16 cellular contexts compared by ENCODE assay signal in the genomic region with DNA sequence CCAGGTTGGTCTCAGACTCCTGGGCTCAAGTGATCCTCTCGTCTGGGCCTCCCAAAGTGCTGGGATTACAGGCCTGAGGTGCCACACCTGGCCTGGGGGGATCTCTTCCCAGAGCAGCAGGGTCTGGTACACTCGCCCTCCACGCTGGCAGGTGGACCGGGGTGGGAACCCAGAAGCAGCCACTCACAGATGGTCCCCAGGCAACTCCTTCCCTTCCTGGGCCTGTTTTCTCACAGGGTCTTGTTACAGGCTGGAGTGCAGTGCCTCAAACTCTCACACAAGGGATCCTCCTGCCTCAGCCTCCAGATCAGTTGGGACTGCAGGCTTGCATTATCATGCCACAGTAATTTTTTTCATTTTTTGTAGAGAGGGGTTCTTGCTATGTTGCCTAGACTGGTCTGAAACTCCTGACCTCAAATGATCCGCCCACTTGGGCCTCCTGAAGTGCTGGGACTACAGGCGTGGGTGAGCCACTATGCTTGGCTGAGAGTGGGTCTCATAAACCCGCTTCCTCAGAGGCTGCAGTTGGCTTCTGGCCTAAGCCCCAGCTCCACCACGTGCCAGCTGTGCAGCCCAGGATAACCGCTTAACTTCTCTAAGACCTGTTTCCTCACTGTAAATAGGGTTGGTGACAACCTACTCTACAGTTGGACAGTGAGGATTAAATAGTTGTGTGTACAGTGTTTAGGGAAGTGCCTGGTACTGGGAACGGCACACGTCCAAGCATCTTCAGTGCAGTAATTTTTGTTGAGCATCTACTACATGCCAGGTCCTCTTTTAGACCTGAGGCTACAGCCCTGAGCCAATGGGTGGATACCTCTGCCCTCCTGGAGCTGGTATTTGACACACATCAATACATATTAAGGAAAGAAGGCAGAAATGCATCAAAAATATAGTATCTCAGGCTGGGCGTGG. TPM values are rescaled to one million over a fixed set of nuclear protein-coding genes. Genes with fewer than 3 reads are reported as not detected.
DNase-seq lines count a peak whose midpoint lies in the region; ATAC-seq and TF ChIP-seq lines count a peak whose summit lies in the region.
"Had no signal": no experiment of that assay in that cellular context is flagged by ENCODE, and none has a peak within 500 bp of the region (broad histone marks: within the 10 kb centered on the region; RNA-seq: fewer than 3 reads in every experiment).

No MANE protein-coding gene starts in this region.

- H3K4me3 ChIP-seq in Caco-2 (ENCODE audit: low read depth, low read length), result no peak overlapping the region
- H3K4me3 ChIP-seq: cardiac muscle cell, mucosa of descending colon had no signal

- POLR2A ChIA-PET in activated CD8-positive, alpha-beta T cell treated with anti-CD3 and anti-CD28 coated beads, Interleukin-2, amount 10 ng/mL, durations not matched to agents 7 days and 5 days (lab: Charles Lee), result interaction anchor here (1.5 kb wide), 1 partner anchor 13 kb away, joined by 5 read pairs; a partner anchor contains a TSS
- POLR2A ChIA-PET in Caco-2 (lab: Charles Lee), result interaction anchor here (0.6 kb wide), 1 partner anchor 99 kb away, joined by 3 read pairs; no protein-coding TSS in a partner anchor

- peaks cover 17% of the 10 kb centered on the region for H3K36me3 Mint-ChIP-seq in activated CD4-positive, alpha-beta T cell treated with anti-CD3 and anti-CD28 coated beads, Interleukin-2, amount 10 ng/mL, durations not matched to agents 24 days and 14 days (ENCODE audit: low read depth)
- H3K36me3 Mint-ChIP-seq in activated CD8-positive, alpha-beta T cell treated with anti-CD3 and anti-CD28 coated beads, Interleukin-2, amount 10 ng/mL, durations not matched to agents 7 days and 5 days (ENCODE audit: low read depth), result peaks cover 7% of the 10 kb centered on the region
- H3K36me3 Mint-ChIP-seq in natural killer cell treated with Interleukin-12 subunit alpha and Interleukin-12 subunit beta and Interleukin-15 and Interleukin-18, amount 100 ng/mL, for 72 hours, result peaks cover under 1% of the 10 kb centered on the region
- peaks cover 26% of the 10 kb centered on the region for H3K36me3 Mint-ChIP-seq in Caco-2 (ENCODE audit: insufficient read depth, unreplicated experiment)

- in situ Hi-C loops in KBM-7 (cut with MboI; ENCODE audit: low pct_unique_long_range_greater_than_20kb, low sequenced_read_pairs), result no loop called here

- no peaks in the 10 kb centered on the region for H3K27me3 Mint-ChIP-seq in activated CD4-positive, alpha-beta T cell treated with anti-CD3 and anti-CD28 coated beads, Interleukin-2, amount 10 ng/mL, durations not matched to agents 24 days and 14 days
- H3K27me3 Mint-ChIP-seq in activated CD8-positive, alpha-beta T cell treated with anti-CD3 and anti-CD28 coated beads, Interleukin-2, amount 10 ng/mL, durations not matched to agents 7 days and 5 days (ENCODE audit: low read depth), result no peaks in the 10 kb centered on the region
- H3K27me3 Mint-ChIP-seq in natural killer cell treated with Interleukin-12 subunit alpha and Interleukin-12 subunit beta and Interleukin-15 and Interleukin-18, amount 100 ng/mL, for 72 hours, result no peaks in the 10 kb centered on the region
- H3K27me3 Mint-ChIP-seq in Caco-2 (ENCODE audit: insufficient read depth, unreplicated experiment), result no peaks in the 10 kb centered on the region
- H3K27me3 Mint-ChIP-seq: activated naive CD4-positive, alpha-beta T cell treated with anti-CD3 and anti-CD28 coated beads, Interleukin-2, amount 50 U/mL, for 24 hours had no signal

- TF ChIP-seq CTCF in Caco-2 (IDR thresholded peaks at IDR 0.05; ENCODE audit: insufficient read depth in 1 of 2, low read depth in 1 of 2, low read length in 1 of 2, severe bottlenecking in 1 of 2, unreplicated experiment in 1 of 2), result no peak

- CTCF ChIA-PET in activated CD8-positive, alpha-beta T cell treated with anti-CD3 and anti-CD28 coated beads, Interleukin-2, amount 10 ng/mL, durations not matched to agents 7 days and 5 days (lab: Charles Lee), result interaction anchor here (1.7 to 2.0 kb wide), 2 partner anchors 18 to 21 kb away, joined by 4 to 6 read pairs; a partner anchor contains a TSS
- CTCF ChIA-PET in Caco-2 (lab: Charles Lee), result interaction anchor here (0.5 kb wide), 1 partner anchor 180 kb away, joined by 5 read pairs; no protein-coding TSS in a partner anchor

- H3K4me1 Mint-ChIP-seq in activated CD4-positive, alpha-beta T cell treated with anti-CD3 and anti-CD28 coated beads, Interleukin-2, amount 10 ng/mL, durations not matched to agents 24 days and 14 days, result peaks cover 10% of the 10 kb centered on the region
- peaks cover 15% of the 10 kb centered on the region for H3K4me1 Mint-ChIP-seq in activated CD8-positive, alpha-beta T cell treated with anti-CD3 and anti-CD28 coated beads, Interleukin-2, amount 10 ng/mL, durations not matched to agents 7 days and 5 days (ENCODE audit: low read depth)
- peaks cover 4 to 22% of the 10 kb centered on the region in 2 donors for H3K4me1 Mint-ChIP-seq in natural killer cell treated with Interleukin-12 subunit alpha and Interleukin-12 subunit beta and Interleukin-15 and Interleukin-18, amount 100 ng/mL, for 72 hours (ENCODE audit: low read depth in 2 of 2)
- no peaks in the 10 kb centered on the region for H3K4me1 Mint-ChIP-seq in Caco-2 (ENCODE audit: low read depth, unreplicated experiment)

- H3K9me3 ChIP-seq in Caco-2, result no peaks in the 10 kb centered on the region; the same call in 1 of the 2 replicates
- H3K9me3 ChIP-seq: mucosa of descending colon had no signal

- no peak for DNase-seq in activated CD4-positive, alpha-beta T cell treated with anti-CD3 and anti-CD28 coated beads, Interleukin-2, amount 10 ng/mL, durations not matched to agents 24 days and 14 days
- DNase-seq in activated CD4-positive, alpha-beta T cell treated with anti-CD3 and anti-CD28 coated beads for 4 hours, result no peak
- peak; percentile 58 for DNase-seq in KBM-7
- no peak for DNase-seq in activated CD8-positive, alpha-beta T cell treated with anti-CD3 and anti-CD28 coated beads, Interleukin-2, amount 10 ng/mL, durations not matched to agents 7 days and 5 days
- peak; percentile 18 for DNase-seq in natural killer cell treated with Interleukin-12 subunit alpha and Interleukin-12 subunit beta and Interleukin-15 and Interleukin-18, amount 100 ng/mL, for 72 hours (ENCODE audit: low spot score)
- DNase-seq in NCI-H1048 (lab: John Stamatoyannopoulos, UW), result no peak
- DNase-seq in Caco-2, result no peak
- DNase-seq: activated CD8-positive, alpha-beta memory T cell treated with anti-CD3 and anti-CD28 coated beads for 24 hours; mucosa of descending colon; NCI-H1092 treated with DMSO at 0.1 percent for 48 hours; PC-3; T-helper 1 cell had no signal

- H3K27ac Mint-ChIP-seq in activated CD4-positive, alpha-beta T cell treated with anti-CD3 and anti-CD28 coated beads, Interleukin-2, amount 10 ng/mL, durations not matched to agents 24 days and 14 days, result peak overlapping the region; percentile 60
- H3K27ac Mint-ChIP-seq in activated CD8-positive, alpha-beta T cell treated with anti-CD3 and anti-CD28 coated beads, Interleukin-2, amount 10 ng/mL, durations not matched to agents 7 days and 5 days, result peak overlapping the region; percentile 61
- peak overlapping the region in 1 of 2 donors; percentile 41 for H3K27ac Mint-ChIP-seq in natural killer cell treated with Interleukin-12 subunit alpha and Interleukin-12 subunit beta and Interleukin-15 and Interleukin-18, amount 100 ng/mL, for 72 hours
- no peak overlapping the region for H3K27ac Mint-ChIP-seq in Caco-2 (ENCODE audit: unreplicated experiment)
- H3K27ac Mint-ChIP-seq: activated naive CD4-positive, alpha-beta T cell treated with anti-CD3 and anti-CD28 coated beads, Interleukin-2, amount 50 U/mL, for 24 hours had no signal

- no peak for ATAC-seq in activated CD8-positive, alpha-beta T cell treated with anti-CD3 and anti-CD28 coated beads, Interleukin-2, amount 10 ng/mL, durations not matched to agents 7 days and 5 days
- ATAC-seq in natural killer cell treated with Interleukin-12 subunit alpha and Interleukin-12 subunit beta and Interleukin-15 and Interleukin-18, amount 100 ng/mL, for 72 hours, result no peak
- no peak for ATAC-seq in HG02678 (IDR thresholded peaks at IDR 0.05; ENCODE audit: unreplicated experiment)
- ATAC-seq: mucosa of descending colon, PC-3 had no signal

- intact Hi-C loops in activated CD4-positive, alpha-beta T cell treated with anti-CD3 and anti-CD28 coated beads, Interleukin-2, amount 10 ng/mL, durations not matched to agents 24 days and 14 days (cut with micrococcal nuclease), result no loop called here
- intact Hi-C loops in Caco-2 (cut with micrococcal nuclease; ENCODE audit: unreplicated experiment), result no loop called here

- no peak overlapping the region for H3K4me3 Mint-ChIP-seq in activated CD4-positive, alpha-beta T cell treated with anti-CD3 and anti-CD28 coated beads, Interleukin-2, amount 10 ng/mL, durations not matched to agents 24 days and 14 days
- H3K4me3 Mint-ChIP-seq in activated CD8-positive, alpha-beta T cell treated with anti-CD3 and anti-CD28 coated beads, Interleukin-2, amount 10 ng/mL, durations not matched to agents 7 days and 5 days, result no peak overlapping the region
- no peak overlapping the region for H3K4me3 Mint-ChIP-seq in natural killer cell treated with Interleukin-12 subunit alpha and Interleukin-12 subunit beta and Interleukin-15 and Interleukin-18, amount 100 ng/mL, for 72 hours
- no peak overlapping the region for H3K4me3 Mint-ChIP-seq in Caco-2 (ENCODE audit: unreplicated experiment)
- H3K4me3 Mint-ChIP-seq: activated naive CD4-positive, alpha-beta T cell treated with anti-CD3 and anti-CD28 coated beads, Interleukin-2, amount 50 U/mL, for 24 hours had no signal

- H3K4me1 ChIP-seq in Caco-2, result no peaks in the 10 kb centered on the region

- no TSS peak for BruUV-seq in Caco-2 (replicated peaks; lab: Mats Ljungman, UMichigan)

- H3K27me3 ChIP-seq in Caco-2 (replicated peaks; ENCODE audit: control insufficient read depth, insufficient read depth, low read length), result no peaks in the 10 kb centered on the region
- H3K27me3 ChIP-seq: cardiac muscle cell had no signal

- no peaks in the 10 kb centered on the region for H3K9me3 Mint-ChIP-seq in activated CD4-positive, alpha-beta T cell treated with anti-CD3 and anti-CD28 coated beads, Interleukin-2, amount 10 ng/mL, durations not matched to agents 24 days and 14 days
- no peaks in the 10 kb centered on the region for H3K9me3 Mint-ChIP-seq in activated CD8-positive, alpha-beta T cell treated with anti-CD3 and anti-CD28 coated beads, Interleukin-2, amount 10 ng/mL, durations not matched to agents 7 days and 5 days (ENCODE audit: insufficient read depth)
- no peaks in the 10 kb centered on the region for H3K9me3 Mint-ChIP-seq in natural killer cell treated with Interleukin-12 subunit alpha and Interleukin-12 subunit beta and Interleukin-15 and Interleukin-18, amount 100 ng/mL, for 72 hours
- no peaks in the 10 kb centered on the region for H3K9me3 Mint-ChIP-seq in Caco-2 (ENCODE audit: unreplicated experiment)
- H3K9me3 Mint-ChIP-seq: activated naive CD4-positive, alpha-beta T cell treated with anti-CD3 and anti-CD28 coated beads, Interleukin-2, amount 50 U/mL, for 24 hours had no signal

- no peaks in the 10 kb centered on the region; the same call in 1 of the 2 replicates for H3K36me3 ChIP-seq in Caco-2 (ENCODE audit: control insufficient read depth, insufficient read depth, low read length)
- H3K36me3 ChIP-seq: cardiac muscle cell had no signal

RNA-seq across cellular contexts. Expression of a gene that starts 0.9 kb away (rescaled TPM):
- 0.77 and 0.97 TPM in 2 replicates for total RNA-seq in activated CD4-positive, alpha-beta T cell treated with anti-CD3 and anti-CD28 coated beads, Interleukin-2, amount 10 ng/mL, durations not matched to agents 24 days and 14 days
- total RNA-seq in activated CD8-positive, alpha-beta T cell treated with anti-CD3 and anti-CD28 coated beads, Interleukin-2, amount 10 ng/mL, durations not matched to agents 7 days and 5 days, result 1 to 10 TPM in 1 of 2 experiments, under 1 TPM in 1; 0.79 to 1.1 TPM
- total RNA-seq in natural killer cell treated with Interleukin-12 subunit alpha and Interleukin-12 subunit beta and Interleukin-15 and Interleukin-18, amount 100 ng/mL, for 72 hours, result 1 to 10 TPM in 1 of 2 donors, under 1 TPM in 1; 0.74 to 1.2 TPM
- 0.68 TPM in 1 of 2 replicates, not detected in the other for total RNA-seq in Caco-2 (2022)
- total RNA-seq: HT-29 had no signal

RNA-seq across cellular contexts. Expression of a gene that starts 13.1 kb away (rescaled TPM):
- 89.2 and 89.7 TPM in 2 replicates for total RNA-seq in activated CD4-positive, alpha-beta T cell treated with anti-CD3 and anti-CD28 coated beads, Interleukin-2, amount 10 ng/mL, durations not matched to agents 24 days and 14 days
- 10 to 100 TPM; 31.9 to 36.6 TPM for total RNA-seq in activated CD8-positive, alpha-beta T cell treated with anti-CD3 and anti-CD28 coated beads, Interleukin-2, amount 10 ng/mL, durations not matched to agents 7 days and 5 days
- total RNA-seq in natural killer cell treated with Interleukin-12 subunit alpha and Interleukin-12 subunit beta and Interleukin-15 and Interleukin-18, amount 100 ng/mL, for 72 hours, result 100 to 1,000 TPM; 106 to 108 TPM
- total RNA-seq in Caco-2 (2022), result 43.9 and 52.6 TPM in 2 replicates

RNA-seq across cellular contexts. Expression of a gene that starts 13.4 kb away (rescaled TPM):
- 23.6 and 30.1 TPM in 2 replicates for total RNA-seq in activated CD4-positive, alpha-beta T cell treated with anti-CD3 and anti-CD28 coated beads, Interleukin-2, amount 10 ng/mL, durations not matched to agents 24 days and 14 days
- total RNA-seq in activated CD8-positive, alpha-beta T cell treated with anti-CD3 and anti-CD28 coated beads, Interleukin-2, amount 10 ng/mL, durations not matched to agents 7 days and 5 days, result 10 to 100 TPM; 36.4 to 40.3 TPM
- 10 to 100 TPM; 60.9 to 87.3 TPM for total RNA-seq in natural killer cell treated with Interleukin-12 subunit alpha and Interleukin-12 subunit beta and Interleukin-15 and Interleukin-18, amount 100 ng/mL, for 72 hours
- 33.3 and 34.4 TPM in 2 replicates for total RNA-seq in Caco-2 (2022)

RNA-seq across cellular contexts. Expression of a gene that starts 17.7 kb away (rescaled TPM):
- 41.6 and 42.6 TPM in 2 replicates for total RNA-seq in activated CD4-positive, alpha-beta T cell treated with anti-CD3 and anti-CD28 coated beads, Interleukin-2, amount 10 ng/mL, durations not matched to agents 24 days and 14 days
- total RNA-seq in activated CD8-positive, alpha-beta T cell treated with anti-CD3 and anti-CD28 coated beads, Interleukin-2, amount 10 ng/mL, durations not matched to agents 7 days and 5 days, result 10 to 100 TPM; 36.2 to 36.6 TPM
- total RNA-seq in natural killer cell treated with Interleukin-12 subunit alpha and Interleukin-12 subunit beta and Interleukin-15 and Interleukin-18, amount 100 ng/mL, for 72 hours, result 10 to 100 TPM; 32.4 to 70.3 TPM
- 66.6 and 85.1 TPM in 2 replicates for total RNA-seq in Caco-2 (2022)

RNA-seq across cellular contexts. Expression of a gene that starts 17.9 kb away (rescaled TPM):
- total RNA-seq in activated CD4-positive, alpha-beta T cell treated with anti-CD3 and anti-CD28 coated beads, Interleukin-2, amount 10 ng/mL, durations not matched to agents 24 days and 14 days, result 112 and 122 TPM in 2 replicates
- total RNA-seq in activated CD8-positive, alpha-beta T cell treated with anti-CD3 and anti-CD28 coated beads, Interleukin-2, amount 10 ng/mL, durations not matched to agents 7 days and 5 days, result 10 to 100 TPM; 60.2 to 61.7 TPM
- 100 to 1,000 TPM in 1 of 2 donors, 10 to 100 TPM in 1; 82.5 to 117 TPM for total RNA-seq in natural killer cell treated with Interleukin-12 subunit alpha and Interleukin-12 subunit beta and Interleukin-15 and Interleukin-18, amount 100 ng/mL, for 72 hours
- 77.9 and 82.5 TPM in 2 replicates for total RNA-seq in Caco-2 (2022)

Comparison
In these comparisons a context has a peak if more than half of its experiments do, and no peak if none do; other contexts are left out.
1. DNase-seq: peak in KBM-7 (single experiment) and natural killer cell treated with Interleukin-12 subunit alpha and Interleukin-12 subunit beta and Interleukin-15 and Interleukin-18, amount 100 ng/mL, for 72 hours (single experiment); none in activated CD4-positive, alpha-beta T cell treated with anti-CD3 and anti-CD28 coated beads, Interleukin-2, amount 10 ng/mL, durations not matched to agents 24 days and 14 days (single experiment), activated CD4-positive, alpha-beta T cell treated with anti-CD3 and anti-CD28 coated beads for 4 hours (0 of 2), activated CD8-positive, alpha-beta T cell treated with anti-CD3 and anti-CD28 coated beads, Interleukin-2, amount 10 ng/mL, durations not matched to agents 7 days and 5 days (single experiment), NCI-H1048 (single experiment) and Caco-2 (0 of 2).